In genomic region chr2:54570925-54571694, GRCh38 we compare ENCODE assay signal across 8 cellular contexts.
DNase-seq lines count a peak whose midpoint lies in the region; ATAC-seq, FAIRE-seq and TF ChIP-seq lines count a peak whose summit lies in the region.

No MANE protein-coding gene starts in this region.

- H3K27ac ChIP-seq in SJSA1 (peak overlapping the region; percentile 93), kidney (ENCODE audit: low read depth in 2 of 2, low read length in 2 of 2) (peak overlapping the region; percentile 94)

- no peaks in the 10 kb centered on the region for H3K9me3 ChIP-seq in SJSA1 (replicated peaks)
- H3K9me3 ChIP-seq in adipocyte (ENCODE audit: control insufficient read depth, low read length), result no peaks in the 10 kb centered on the region
- no peaks in the 10 kb centered on the region for H3K9me3 ChIP-seq in kidney (ENCODE audit: control insufficient read depth in 1 of 2, low read length in 2 of 2)

- no peak for TF ChIP-seq CTCF in kidney (IDR thresholded peaks at IDR 0.05; ENCODE audit: borderline replicate concordance, extremely low read depth, insufficient read depth)

- H3K9ac ChIP-seq in adipocyte (ENCODE audit: low read length), result peak overlapping the region; percentile 37
- H3K9ac ChIP-seq in kidney (ENCODE audit: low read length in 2 of 2), result peak overlapping the region; percentile 30 to 63

- peaks cover 58% of the 10 kb centered on the region for H3K4me1 ChIP-seq in SJSA1 (replicated peaks)
- peaks cover 71% of the 10 kb centered on the region for H3K4me1 ChIP-seq in adipocyte (ENCODE audit: control insufficient read depth, insufficient read depth, low read length)
- H3K4me1 ChIP-seq in kidney (ENCODE audit: control insufficient read depth in 1 of 2, insufficient read depth in 1 of 2, low read depth in 1 of 2, low read length in 2 of 2), result peaks cover 55 to 72% of the 10 kb centered on the region in 2 donors

- H3K4me3 ChIP-seq in SJSA1 (no peak overlapping the region), adipocyte (ENCODE audit: low read length) (peak overlapping the region; percentile 25), kidney (ENCODE audit: low read length in 2 of 2) (no peak overlapping the region)

- peak; percentile 74 for DNase-seq in COLO829 (ENCODE audit: low spot score)
- peak; percentile 90 to 92 for DNase-seq in SJSA1 (ENCODE audit: low read depth in 1 of 2, low spot score in 2 of 2)
- peak; percentile 85 for DNase-seq in adipocyte (ENCODE audit: low read depth)
- no peak for DNase-seq in kidney
- DNase-seq in stimulated activated CD8-positive, alpha-beta memory T cell treated with anti-CD3 and anti-CD28 coated beads, Interleukin-2, amount 100 ng/mL, for 48 hours (ENCODE audit: low read depth in 2 of 2), result peak; percentile 49 to 76
- no peak for DNase-seq in NCI-H1105 (lab: John Stamatoyannopoulos, UW)

- H3K27me3 ChIP-seq in SJSA1 (replicated peaks) (no peaks in the 10 kb centered on the region), adipocyte (replicated peaks; ENCODE audit: control insufficient read depth, insufficient read depth, low read length) (no peaks in the 10 kb centered on the region)

- FAIRE-seq in kidney (lab: Jason Lieb, UNC), result no peak

- peak; percentile 58 for ATAC-seq in GM19395 (IDR thresholded peaks at IDR 0.05; ENCODE audit: unreplicated experiment)
- peak; percentile 60 for ATAC-seq in HG03439 (IDR thresholded peaks at IDR 0.05; ENCODE audit: unreplicated experiment)

- intact Hi-C loops in kidney (cut with DNase I), result no loop called here

- H3K36me3 ChIP-seq in SJSA1 (peaks cover 12% of the 10 kb centered on the region), adipocyte (ENCODE audit: control insufficient read depth, insufficient read depth, low read length, severe bottlenecking) (peaks cover 4% of the 10 kb centered on the region), kidney (ENCODE audit: control insufficient read depth in 1 of 2, insufficient read depth in 2 of 2, low read length in 2 of 2) (no peaks in the 10 kb centered on the region)

Comparison
In these comparisons a context has a peak if more than half of its experiments do, and no peak if none do; other contexts are left out.
1. DNase-seq: peak in COLO829 (single experiment), SJSA1 (2 of 2), adipocyte (single experiment) and stimulated activated CD8-positive, alpha-beta memory T cell treated with anti-CD3 and anti-CD28 coated beads, Interleukin-2, amount 100 ng/mL, for 48 hours (2 of 2); none in kidney (single experiment) and NCI-H1105 (single experiment).